Comparison of ENCODE assay signal across 29 cellular contexts in genomic region chr14:36429692-36430091, GRCh38.
"Had no signal": no experiment of that assay in that cellular context is flagged by ENCODE, and none has a peak within 500 bp of the region (broad histone marks: within the 10 kb centered on the region; RNA-seq: fewer than 3 reads in every experiment).

No MANE protein-coding gene starts in this region.

- H3K4me3 Mint-ChIP-seq: dendritic cell treated with granulocyte-macrophage colony-stimulating factor and Interleukin-4, amounts not matched to agents 40 ng/mL and 50 ng/mL, for 4 days; endodermal cell; naive thymus-derived CD8-positive, alpha-beta T cell; nephron progenitor cell; stimulated activated memory B cell treated with anti-CD40 and anti-IgM and Interleukin-4, amounts not matched to agents 10 μg/mL and 1 μg/mL and 100 μg/mL, for 72 hours had no signal

- H3K4me3 ChIP-seq: esophagus muscularis mucosa, heart right ventricle, left lung, ovary, psoas muscle, skin epidermis, spleen, thoracic aorta, tibial nerve, upper lobe of left lung, uterus had no signal

- H3K9me3 Mint-ChIP-seq: dendritic cell treated with granulocyte-macrophage colony-stimulating factor and Interleukin-4, amounts not matched to agents 40 ng/mL and 50 ng/mL, for 4 days; endodermal cell; nephron progenitor cell; stimulated activated memory B cell treated with anti-CD40 and anti-IgM and Interleukin-4, amounts not matched to agents 10 μg/mL and 1 μg/mL and 100 μg/mL, for 72 hours had no signal

- H3K36me3 Mint-ChIP-seq: naive thymus-derived CD8-positive, alpha-beta T cell; stimulated activated memory B cell treated with anti-CD40 and anti-IgM and Interleukin-4, amounts not matched to agents 10 μg/mL and 1 μg/mL and 100 μg/mL, for 72 hours had no signal

- H3K36me3 ChIP-seq: esophagus muscularis mucosa, heart right ventricle, left lung, ovary, spleen, thoracic aorta, tibial nerve, upper lobe of left lung, uterus had no signal

- H3K9me3 ChIP-seq: esophagus muscularis mucosa, heart right ventricle, left lung, ovary, psoas muscle, spleen, thoracic aorta, tibial nerve, upper lobe of left lung, uterus had no signal

- H3K27me3 ChIP-seq: esophagus muscularis mucosa, left lung, ovary, spleen, tibial nerve, upper lobe of left lung, uterus had no signal

- H3K27me3 Mint-ChIP-seq: dendritic cell treated with granulocyte-macrophage colony-stimulating factor and Interleukin-4, amounts not matched to agents 40 ng/mL and 50 ng/mL, for 4 days; stimulated activated memory B cell treated with anti-CD40 and anti-IgM and Interleukin-4, amounts not matched to agents 10 μg/mL and 1 μg/mL and 100 μg/mL, for 72 hours had no signal

- FAIRE-seq: colon, islet of Langerhans had no signal

- H3K27ac ChIP-seq: esophagus muscularis mucosa, heart right ventricle, ovary, psoas muscle, skin epidermis, spleen, thoracic aorta, tibial nerve, uterus had no signal

- DNase-seq: effector CD8-positive, alpha-beta T cell; foreskin melanocyte; glutamatergic neuron; heart right ventricle; hippocampal formation; left cardiac atrium; left lung; naive thymus-derived CD8-positive, alpha-beta T cell; nephron progenitor cell; nucleus accumbens; ovary; posterior cingulate gyrus; psoas muscle; right cardiac atrium; spleen; stimulated activated CD4-positive, alpha-beta T cell treated with anti-CD3 and anti-CD28 coated beads, Interleukin-4, amount 100 ng/mL, for 4 hours; stimulated activated naive CD8-positive, alpha-beta T cell treated with anti-CD3 and anti-CD28 coated beads, Interleukin-15, Interleukin-2, amounts not matched to agents 100 U/mL and 50 U/mL, for 24 hours; substantia nigra; upper lobe of left lung; uterus had no signal

- ATAC-seq: heart right ventricle; left cardiac atrium; naive thymus-derived CD8-positive, alpha-beta T cell; psoas muscle; right cardiac atrium; stimulated activated memory B cell treated with anti-CD40 and anti-IgM and Interleukin-4, amounts not matched to agents 10 μg/mL and 1 μg/mL and 100 μg/mL, for 72 hours; stimulated activated naive CD8-positive, alpha-beta T cell treated with anti-CD3 and anti-CD28 coated beads, Interleukin-15, Interleukin-2, amounts not matched to agents 100 U/mL and 50 U/mL, for 24 hours had no signal

- H3K4me1 ChIP-seq: esophagus muscularis mucosa, heart right ventricle, left lung, spleen, upper lobe of left lung, uterus had no signal

- H3K4me1 Mint-ChIP-seq: endodermal cell; naive thymus-derived CD8-positive, alpha-beta T cell; nephron progenitor cell; stimulated activated memory B cell treated with anti-CD40 and anti-IgM and Interleukin-4, amounts not matched to agents 10 μg/mL and 1 μg/mL and 100 μg/mL, for 72 hours had no signal

- H3K27ac Mint-ChIP-seq: dendritic cell treated with granulocyte-macrophage colony-stimulating factor and Interleukin-4, amounts not matched to agents 40 ng/mL and 50 ng/mL, for 4 days; endodermal cell; naive thymus-derived CD8-positive, alpha-beta T cell; nephron progenitor cell; stimulated activated memory B cell treated with anti-CD40 and anti-IgM and Interleukin-4, amounts not matched to agents 10 μg/mL and 1 μg/mL and 100 μg/mL, for 72 hours had no signal
